ENCODE assay signal across 16 cellular contexts in genomic region chr2:189175869-189176431, GRCh38. TPM values are rescaled to one million over a fixed set of nuclear protein-coding genes. Genes with fewer than 3 reads are reported as not detected.
DNase-seq lines count a peak whose midpoint lies in the region; ATAC-seq, FAIRE-seq and TF ChIP-seq lines count a peak whose summit lies in the region.
"Had no signal": no experiment of that assay in that cellular context is flagged by ENCODE, and none has a peak within 500 bp of the region (broad histone marks: within the 10 kb centered on the region; RNA-seq: fewer than 3 reads in every experiment).

No MANE protein-coding gene starts in this region.

- no peak overlapping the region for H3K18ac ChIP-seq in mesenchymal stem cell (ENCODE audit: low read depth in 1 of 2, low read length in 2 of 2)

- DNase-seq in HTR-8/SVneo (ENCODE audit: insufficient read length, low spot score) (no peak), cardiac fibroblast (ENCODE audit: low read depth in 2 of 2) (no peak), mesenchymal stem cell (no peak), suprapubic skin (ENCODE audit: low spot score in 2 of 2) (no peak)
- DNase-seq in naive thymus-derived CD8-positive, alpha-beta T cell: no peak
- no peak for DNase-seq in stimulated activated naive B cell treated with anti-CD40 and anti-IgM and Interleukin-4, amounts not matched to agents 10 μg/mL and 1 μg/mL and 100 μg/mL, for 72 hours
- DNase-seq: activated naive CD4-positive, alpha-beta T cell treated with Interleukin-2 at 50 U/mL for 16 hours; Calu3; immature natural killer cell; NK-92 treated with Interleukin-12 subunit alpha and Interleukin-12 subunit beta, amount 100 ng/mL, for 24 hours; retina; SJCRH30; stimulated activated naive CD8-positive, alpha-beta T cell treated with anti-CD3 and anti-CD28 coated beads, Interleukin-15, Interleukin-2, amounts not matched to agents 100 U/mL and 50 U/mL, for 24 hours had no signal

- FAIRE-seq in HTR-8/SVneo (lab: Jason Lieb, UNC): peak; percentile 26
- FAIRE-seq: colon had no signal

- peak overlapping the region; percentile 97 for H3K9ac ChIP-seq in mesenchymal stem cell (ENCODE audit: low read length)

- no peak overlapping the region for H3K27ac Mint-ChIP-seq in naive thymus-derived CD8-positive, alpha-beta T cell
- no peak overlapping the region for H3K27ac Mint-ChIP-seq in stimulated activated naive B cell treated with anti-CD40 and anti-IgM and Interleukin-4, amounts not matched to agents 10 μg/mL and 1 μg/mL and 100 μg/mL, for 72 hours
- H3K27ac Mint-ChIP-seq: immature natural killer cell had no signal

- H3K9me3 Mint-ChIP-seq in naive thymus-derived CD8-positive, alpha-beta T cell: no peaks in the 10 kb centered on the region
- H3K9me3 Mint-ChIP-seq in stimulated activated naive B cell treated with anti-CD40 and anti-IgM and Interleukin-4, amounts not matched to agents 10 μg/mL and 1 μg/mL and 100 μg/mL, for 72 hours: no peaks in the 10 kb centered on the region

- H4K91ac ChIP-seq in mesenchymal stem cell (ENCODE audit: low read length): no peak overlapping the region

- H3K4me1 Mint-ChIP-seq in naive thymus-derived CD8-positive, alpha-beta T cell: peaks cover 8 to 18% (median 12%) of the 10 kb centered on the region in 4 donors
- no peaks in the 10 kb centered on the region for H3K4me1 Mint-ChIP-seq in stimulated activated naive B cell treated with anti-CD40 and anti-IgM and Interleukin-4, amounts not matched to agents 10 μg/mL and 1 μg/mL and 100 μg/mL, for 72 hours
- H3K4me1 Mint-ChIP-seq: immature natural killer cell had no signal

- H3K27me3 Mint-ChIP-seq in naive thymus-derived CD8-positive, alpha-beta T cell: peaks cover 9 to 30% (median 14%) of the 10 kb centered on the region in 5 donors
- H3K27me3 Mint-ChIP-seq in stimulated activated naive B cell treated with anti-CD40 and anti-IgM and Interleukin-4, amounts not matched to agents 10 μg/mL and 1 μg/mL and 100 μg/mL, for 72 hours: peaks cover 9 to 10% of the 10 kb centered on the region in 2 donors

- no peak for TF ChIP-seq POLR2A in suprapubic skin (IDR thresholded peaks at IDR 0.05)

- no peak overlapping the region for H4K8ac ChIP-seq in mesenchymal stem cell (ENCODE audit: low read length)

- no peak overlapping the region for H3K4ac ChIP-seq in mesenchymal stem cell (ENCODE audit: low read depth in 1 of 2, low read length in 2 of 2)

- no peak for ATAC-seq in naive thymus-derived CD8-positive, alpha-beta T cell
- ATAC-seq in GM18498 (IDR thresholded peaks at IDR 0.05; ENCODE audit: unreplicated experiment): no peak
- ATAC-seq in HG02678 (IDR thresholded peaks at IDR 0.05; ENCODE audit: unreplicated experiment): no peak
- ATAC-seq in stimulated activated naive B cell treated with anti-CD40 and anti-IgM and Interleukin-4, amounts not matched to agents 10 μg/mL and 1 μg/mL and 100 μg/mL, for 72 hours (replicated peaks): no peak
- ATAC-seq: stimulated activated naive CD8-positive, alpha-beta T cell treated with anti-CD3 and anti-CD28 coated beads, Interleukin-15, Interleukin-2, amounts not matched to agents 100 U/mL and 50 U/mL, for 24 hours had no signal

- no peak overlapping the region for H2BK5ac ChIP-seq in mesenchymal stem cell (ENCODE audit: low read depth, low read length, poor library complexity, severe bottlenecking)

- H2BK120ac ChIP-seq in mesenchymal stem cell (ENCODE audit: low read depth, low read length): no peak overlapping the region

- no peak overlapping the region for H2AK5ac ChIP-seq in mesenchymal stem cell (ENCODE audit: low read length, severe bottlenecking)

- no peak overlapping the region for H2AFZ ChIP-seq in mesenchymal stem cell (ENCODE audit: low read depth, low read length)

- no CpG with 5 or more reads among the region's 2 CpGs for WGBS in mesenchymal stem cell
- 52% methylated on average over 2 of the region's 2 CpGs for WGBS in suprapubic skin

- H3K36me3 Mint-ChIP-seq in naive thymus-derived CD8-positive, alpha-beta T cell: peaks cover 0 to 5% (median 0%) of the 10 kb centered on the region in 3 donors
- no peaks in the 10 kb centered on the region for H3K36me3 Mint-ChIP-seq in stimulated activated naive B cell treated with anti-CD40 and anti-IgM and Interleukin-4, amounts not matched to agents 10 μg/mL and 1 μg/mL and 100 μg/mL, for 72 hours
- H3K36me3 Mint-ChIP-seq: immature natural killer cell had no signal

- peak overlapping the region; percentile 75 to 82 for H3K4me3 ChIP-seq in cardiac fibroblast (replicated peaks in 1 of 2; ENCODE audit: low read depth in 2 of 2, low read length in 2 of 2)
- peak overlapping the region in 1 of 2 experiments; percentile 93 for H3K4me3 ChIP-seq in mesenchymal stem cell (ENCODE audit: insufficient read depth in 1 of 2, low read depth in 1 of 2, low read length in 2 of 2)
- H3K4me3 ChIP-seq in suprapubic skin: peak overlapping the region; percentile 54
- H3K4me3 ChIP-seq: SJCRH30 had no signal

- no peaks in the 10 kb centered on the region for H3K27me3 ChIP-seq in mesenchymal stem cell (ENCODE audit: control insufficient read depth in 1 of 2, insufficient read depth in 1 of 2, low read length in 2 of 2)
- H3K27me3 ChIP-seq in suprapubic skin: no peaks in the 10 kb centered on the region
- H3K27me3 ChIP-seq: SJCRH30 had no signal

- POLR2A ChIA-PET in naive thymus-derived CD8-positive, alpha-beta T cell (lab: Charles Lee): no interaction called here

- H3K4me1 ChIP-seq in mesenchymal stem cell (ENCODE audit: control insufficient read depth, insufficient read depth, low read depth, low read length) (peaks cover 1% of the 10 kb centered on the region), suprapubic skin (peaks cover 20% of the 10 kb centered on the region)

- TF ChIP-seq CTCF in cardiac fibroblast (IDR thresholded peaks at IDR 0.05; ENCODE audit: low read depth, low read length): no peak
- no peak for TF ChIP-seq CTCF in suprapubic skin (IDR thresholded peaks at IDR 0.05)

- H3K27ac ChIP-seq in mesenchymal stem cell (ENCODE audit: low read length, poor library complexity, severe bottlenecking) (no peak overlapping the region), suprapubic skin (no peak overlapping the region)
- H3K27ac ChIP-seq: SJCRH30 had no signal

- no peak overlapping the region for H3K14ac ChIP-seq in mesenchymal stem cell (ENCODE audit: low read length in 2 of 2)

- no peak overlapping the region for H3K4me3 Mint-ChIP-seq in naive thymus-derived CD8-positive, alpha-beta T cell
- no peak overlapping the region for H3K4me3 Mint-ChIP-seq in stimulated activated naive B cell treated with anti-CD40 and anti-IgM and Interleukin-4, amounts not matched to agents 10 μg/mL and 1 μg/mL and 100 μg/mL, for 72 hours
- H3K4me3 Mint-ChIP-seq: immature natural killer cell had no signal

- TF ChIP-seq EP300 in suprapubic skin (IDR thresholded peaks at IDR 0.05): no peak

- H2BK12ac ChIP-seq in mesenchymal stem cell (ENCODE audit: low read length in 2 of 2): no peak overlapping the region

- H3K9me3 ChIP-seq in mesenchymal stem cell (ENCODE audit: control insufficient read depth, low read length) (no peaks in the 10 kb centered on the region), suprapubic skin (no peaks in the 10 kb centered on the region)
- H3K9me3 ChIP-seq: SJCRH30 had no signal

- H3K36me3 ChIP-seq in mesenchymal stem cell (ENCODE audit: control insufficient read depth in 1 of 2, insufficient read depth in 2 of 2, low read depth in 1 of 2, low read length in 2 of 2) (peaks cover 0 to 8% of the 10 kb centered on the region in 2 experiments), suprapubic skin (no peaks in the 10 kb centered on the region)
- H3K36me3 ChIP-seq: SJCRH30 had no signal

- peaks cover 3% of the 10 kb centered on the region for H3K79me1 ChIP-seq in mesenchymal stem cell (replicated peaks; ENCODE audit: low read length, poor library complexity, severe bottlenecking)

- H3K23ac ChIP-seq in mesenchymal stem cell (ENCODE audit: low read length in 2 of 2): no peak overlapping the region

- H3K4me2 ChIP-seq in mesenchymal stem cell (ENCODE audit: low read length, poor library complexity, severe bottlenecking): peak overlapping the region; percentile 39

- H2BK15ac ChIP-seq in mesenchymal stem cell (ENCODE audit: low read depth, poor library complexity, severe bottlenecking): no peak overlapping the region

RNA-seq across cellular contexts. Expression of gene COL5A2, which starts 3.6 kb away (rescaled TPM):
- polyA plus RNA-seq in mesenchymal stem cell (2013, experiment 1 of 2): 506 TPM
- polyA plus RNA-seq in mesenchymal stem cell (2013, experiment 2 of 2): 508 TPM
- 10 to 100 TPM; 14.1 to 17.6 (median 16.3) TPM for total RNA-seq in suprapubic skin
- 1 to 10 TPM; 1.6 to 2.1 TPM for total RNA-seq in naive thymus-derived CD8-positive, alpha-beta T cell
- under 1 TPM in 2 of 3 donors, not detected in 1; 0.10 to 0.39 TPM for polyA plus RNA-seq in naive thymus-derived CD8-positive, alpha-beta T cell

Comparison
In these comparisons a context has a peak if more than half of its experiments do, and no peak if none do; other contexts are left out.
1. RNA of gene COL5A2, which starts 3.6 kb away (total RNA-seq): 14.1 to 17.6 TPM in suprapubic skin; 1.6 to 2.1 TPM in naive thymus-derived CD8-positive, alpha-beta T cell; every median in the first group is over 4 times any median in the second.